Comparison of ENCODE assay signal across 13 cellular contexts in the genomic region with DNA sequence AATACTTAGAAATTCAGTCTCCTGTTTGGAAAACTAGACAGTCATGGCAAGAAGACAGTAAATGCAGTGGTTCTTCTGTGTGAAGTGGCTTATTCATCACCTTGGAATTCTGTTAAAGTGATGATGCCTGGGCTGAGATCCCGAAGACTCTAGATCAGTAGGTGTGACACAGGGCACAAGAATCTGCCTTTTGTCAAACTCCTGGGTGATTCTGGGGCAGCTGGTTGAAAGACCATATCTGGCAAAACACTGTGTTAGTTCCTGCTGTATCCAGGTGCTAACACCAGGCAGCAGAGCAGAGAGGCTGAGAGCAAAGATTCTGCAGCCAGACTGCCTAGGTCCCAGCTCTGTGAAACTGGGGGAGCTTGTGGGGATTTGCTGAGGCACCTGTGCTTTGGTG. TPM values are rescaled to one million over a fixed set of nuclear protein-coding genes. Genes with fewer than 3 reads are reported as not detected.
DNase-seq lines count a peak whose midpoint lies in the region; ATAC-seq and TF ChIP-seq lines count a peak whose summit lies in the region.
"Had no signal": no experiment of that assay in that cellular context is flagged by ENCODE, and none has a peak within 500 bp of the region (broad histone marks: within the 10 kb centered on the region; RNA-seq: fewer than 3 reads in every experiment).

No MANE protein-coding gene starts in this region.

- H3K36me3 ChIP-seq in SK-N-SH (replicated peaks in 1 of 2; ENCODE audit: control insufficient read depth in 1 of 2, insufficient read depth in 2 of 2, low read length in 1 of 2): no peaks in the 10 kb centered on the region

- H3K4me2 ChIP-seq in SK-N-SH: peak overlapping the region; percentile 69

- no peak for TF ChIP-seq RAD21 in SK-N-SH (IDR thresholded peaks at IDR 0.05; ENCODE audit: low read length)

- TF ChIP-seq CTCF in SK-N-SH (IDR thresholded peaks at IDR 0.05): no peak

- H3K27ac ChIP-seq in SK-N-SH (ENCODE audit: low read depth in 2 of 2, low read length in 1 of 2): peak overlapping the region in 1 of 2 experiments; percentile 61; a peak in 2 of 4 replicates

- CTCF ChIA-PET in SK-N-SH (lab: Yijun Ruan, JAX): interaction anchor here (0.9 to 2.4 kb wide), 4 partner anchors 10 to 381 kb away, joined by 3 to 8 read pairs (median 4); no protein-coding TSS in a partner anchor

- no peak overlapping the region for H2AFZ ChIP-seq in SK-N-SH (ENCODE audit: low read depth)

- no peaks in the 10 kb centered on the region for H3K9me3 ChIP-seq in SK-N-SH

- peaks cover 21% of the 10 kb centered on the region for H3F3A ChIP-seq in SK-N-SH (replicated peaks; ENCODE audit: insufficient read depth)

- no peaks in the 10 kb centered on the region for H3K9me2 ChIP-seq in SK-N-SH

- no peaks in the 10 kb centered on the region for H3K79me2 ChIP-seq in SK-N-SH (ENCODE audit: insufficient read depth)

- ATAC-seq in HG02884 (IDR thresholded peaks at IDR 0.05; ENCODE audit: unreplicated experiment): no peak
- ATAC-seq: effector memory CD8-positive, alpha-beta T cell; right cardiac atrium had no signal

- H4K20me1 ChIP-seq in SK-N-SH (ENCODE audit: insufficient read depth): no peaks in the 10 kb centered on the region

- peaks cover 14 to 15% of the 10 kb centered on the region in 2 experiments for H3K4me1 ChIP-seq in SK-N-SH (ENCODE audit: control insufficient read depth in 1 of 2, insufficient read depth in 2 of 2, low read depth in 1 of 2, low read length in 1 of 2)

- POLR2A ChIA-PET in SK-N-SH (lab: Yijun Ruan, JAX): no interaction called here

- no peaks in the 10 kb centered on the region for H3K27me3 ChIP-seq in SK-N-SH (ENCODE audit: insufficient read depth)

- 0% methylated on average over 1 of the region's 1 CpG for WGBS in SK-N-SH (ENCODE audit: low lambda C conversion rate)

- H3K4me3 ChIP-seq in SK-N-SH (ENCODE audit: low read depth in 2 of 2, low read length in 1 of 2): no peak overlapping the region

- DNase-seq in DMS53 (lab: John Stamatoyannopoulos, UW) (peak; percentile 31), DMS53 treated with DMSO at 0.1 percent for 48 hours (lab: John Stamatoyannopoulos, UW; ENCODE audit: unreplicated experiment) (no peak), SK-N-SH (no peak), fibroblast of the conjunctiva (ENCODE audit: low read depth) (peak; percentile 53), stromal cell of bone marrow (ENCODE audit: low read depth) (peak; percentile 57), SKM-1 treated with dmso at 0.1 percent for 144 hours (lab: John Stamatoyannopoulos, UW; ENCODE audit: unreplicated experiment) (no peak), NCI-H2227 treated with DMSO at 0.1 percent for 48 hours (lab: John Stamatoyannopoulos, UW) (no peak)
- DNase-seq: activated CD4-positive, CD25-positive, alpha-beta regulatory T cell; activated gamma-delta T cell; effector memory CD8-positive, alpha-beta T cell; OCI-M1; right cardiac atrium had no signal

- peak in 1 of 2 experiments; percentile 69; a peak in 1 of 4 replicates for TF ChIP-seq EP300 in SK-N-SH (IDR thresholded peaks at IDR 0.05; ENCODE audit: borderline replicate concordance in 1 of 2, low read depth in 1 of 2, low read length in 1 of 2)

- H3K9ac ChIP-seq in SK-N-SH: peak overlapping the region; percentile 8; the same call in 1 of the 2 replicates

TF ChIP-seq in SK-N-SH, 30 proteins besides CTCF, POLR2A, EP300 and RAD21 (continues in another document):
- TF ChIP-seq EZH2phosphoT487 (IDR thresholded peaks at IDR 0.05; ENCODE audit: borderline replicate concordance, low read depth) (no peak), MXI1 (IDR thresholded peaks at IDR 0.05; ENCODE audit: low read depth, low read length) (no peak), TEAD4 (IDR thresholded peaks at IDR 0.05; ENCODE audit: borderline replicate concordance, insufficient read depth) (peak; percentile 87), CHD2 (IDR thresholded peaks at IDR 0.05; ENCODE audit: low read length, partially characterized antibody) (no peak), NRF1 (IDR thresholded peaks at IDR 0.05; ENCODE audit: low read depth, low read length) (no peak), TCF12 (IDR thresholded peaks at IDR 0.05) (peak; percentile 91), RCOR1 (IDR thresholded peaks at IDR 0.05; ENCODE audit: low read length) (no peak), NFIC (IDR thresholded peaks at IDR 0.05; ENCODE audit: borderline replicate concordance) (peak; percentile 55; the same call in 1 of the 2 replicates), SMC3 (IDR thresholded peaks at IDR 0.05; ENCODE audit: low read depth, low read length) (no peak), MEF2A (IDR thresholded peaks at IDR 0.05; ENCODE audit: borderline replicate concordance, low read depth) (no peak; the same call in 1 of the 2 replicates), GATA2 (CRISPR knock-in tag; IDR thresholded peaks at IDR 0.05) (no peak), GABPA (IDR thresholded peaks at IDR 0.05; ENCODE audit: low read depth) (no peak), JUND (IDR thresholded peaks at IDR 0.05) (peak; percentile 95), ELF1 (IDR thresholded peaks at IDR 0.05) (no peak)
- TF ChIP-seq, protein P1, sequence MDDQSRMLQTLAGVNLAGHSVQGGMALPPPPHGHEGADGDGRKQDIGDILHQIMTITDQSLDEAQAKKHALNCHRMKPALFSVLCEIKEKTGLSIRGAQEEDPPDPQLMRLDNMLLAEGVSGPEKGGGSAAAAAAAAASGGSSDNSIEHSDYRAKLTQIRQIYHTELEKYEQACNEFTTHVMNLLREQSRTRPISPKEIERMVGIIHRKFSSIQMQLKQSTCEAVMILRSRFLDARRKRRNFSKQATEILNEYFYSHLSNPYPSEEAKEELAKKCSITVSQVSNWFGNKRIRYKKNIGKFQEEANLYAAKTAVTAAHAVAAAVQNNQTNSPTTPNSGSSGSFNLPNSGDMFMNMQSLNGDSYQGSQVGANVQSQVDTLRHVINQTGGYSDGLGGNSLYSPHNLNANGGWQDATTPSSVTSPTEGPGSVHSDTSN (IDR thresholded peaks at IDR 0.05): peak; percentile 81
- TF ChIP-seq, protein P2, sequence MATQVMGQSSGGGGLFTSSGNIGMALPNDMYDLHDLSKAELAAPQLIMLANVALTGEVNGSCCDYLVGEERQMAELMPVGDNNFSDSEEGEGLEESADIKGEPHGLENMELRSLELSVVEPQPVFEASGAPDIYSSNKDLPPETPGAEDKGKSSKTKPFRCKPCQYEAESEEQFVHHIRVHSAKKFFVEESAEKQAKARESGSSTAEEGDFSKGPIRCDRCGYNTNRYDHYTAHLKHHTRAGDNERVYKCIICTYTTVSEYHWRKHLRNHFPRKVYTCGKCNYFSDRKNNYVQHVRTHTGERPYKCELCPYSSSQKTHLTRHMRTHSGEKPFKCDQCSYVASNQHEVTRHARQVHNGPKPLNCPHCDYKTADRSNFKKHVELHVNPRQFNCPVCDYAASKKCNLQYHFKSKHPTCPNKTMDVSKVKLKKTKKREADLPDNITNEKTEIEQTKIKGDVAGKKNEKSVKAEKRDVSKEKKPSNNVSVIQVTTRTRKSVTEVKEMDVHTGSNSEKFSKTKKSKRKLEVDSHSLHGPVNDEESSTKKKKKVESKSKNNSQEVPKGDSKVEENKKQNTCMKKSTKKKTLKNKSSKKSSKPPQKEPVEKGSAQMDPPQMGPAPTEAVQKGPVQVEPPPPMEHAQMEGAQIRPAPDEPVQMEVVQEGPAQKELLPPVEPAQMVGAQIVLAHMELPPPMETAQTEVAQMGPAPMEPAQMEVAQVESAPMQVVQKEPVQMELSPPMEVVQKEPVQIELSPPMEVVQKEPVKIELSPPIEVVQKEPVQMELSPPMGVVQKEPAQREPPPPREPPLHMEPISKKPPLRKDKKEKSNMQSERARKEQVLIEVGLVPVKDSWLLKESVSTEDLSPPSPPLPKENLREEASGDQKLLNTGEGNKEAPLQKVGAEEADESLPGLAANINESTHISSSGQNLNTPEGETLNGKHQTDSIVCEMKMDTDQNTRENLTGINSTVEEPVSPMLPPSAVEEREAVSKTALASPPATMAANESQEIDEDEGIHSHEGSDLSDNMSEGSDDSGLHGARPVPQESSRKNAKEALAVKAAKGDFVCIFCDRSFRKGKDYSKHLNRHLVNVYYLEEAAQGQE (IDR thresholded peaks at IDR 0.05; ENCODE audit: low read depth, low read length): no peak
- TF ChIP-seq, protein P3, sequence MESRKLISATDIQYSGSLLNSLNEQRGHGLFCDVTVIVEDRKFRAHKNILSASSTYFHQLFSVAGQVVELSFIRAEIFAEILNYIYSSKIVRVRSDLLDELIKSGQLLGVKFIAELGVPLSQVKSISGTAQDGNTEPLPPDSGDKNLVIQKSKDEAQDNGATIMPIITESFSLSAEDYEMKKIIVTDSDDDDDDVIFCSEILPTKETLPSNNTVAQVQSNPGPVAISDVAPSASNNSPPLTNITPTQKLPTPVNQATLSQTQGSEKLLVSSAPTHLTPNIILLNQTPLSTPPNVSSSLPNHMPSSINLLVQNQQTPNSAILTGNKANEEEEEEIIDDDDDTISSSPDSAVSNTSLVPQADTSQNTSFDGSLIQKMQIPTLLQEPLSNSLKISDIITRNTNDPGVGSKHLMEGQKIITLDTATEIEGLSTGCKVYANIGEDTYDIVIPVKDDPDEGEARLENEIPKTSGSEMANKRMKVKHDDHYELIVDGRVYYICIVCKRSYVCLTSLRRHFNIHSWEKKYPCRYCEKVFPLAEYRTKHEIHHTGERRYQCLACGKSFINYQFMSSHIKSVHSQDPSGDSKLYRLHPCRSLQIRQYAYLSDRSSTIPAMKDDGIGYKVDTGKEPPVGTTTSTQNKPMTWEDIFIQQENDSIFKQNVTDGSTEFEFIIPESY (IDR thresholded peaks at IDR 0.05; ENCODE audit: borderline replicate concordance, low read depth): 0 out of 2 replicates have a peak, but pooled peaks have one; percentile 17
- TF ChIP-seq, protein P4, sequence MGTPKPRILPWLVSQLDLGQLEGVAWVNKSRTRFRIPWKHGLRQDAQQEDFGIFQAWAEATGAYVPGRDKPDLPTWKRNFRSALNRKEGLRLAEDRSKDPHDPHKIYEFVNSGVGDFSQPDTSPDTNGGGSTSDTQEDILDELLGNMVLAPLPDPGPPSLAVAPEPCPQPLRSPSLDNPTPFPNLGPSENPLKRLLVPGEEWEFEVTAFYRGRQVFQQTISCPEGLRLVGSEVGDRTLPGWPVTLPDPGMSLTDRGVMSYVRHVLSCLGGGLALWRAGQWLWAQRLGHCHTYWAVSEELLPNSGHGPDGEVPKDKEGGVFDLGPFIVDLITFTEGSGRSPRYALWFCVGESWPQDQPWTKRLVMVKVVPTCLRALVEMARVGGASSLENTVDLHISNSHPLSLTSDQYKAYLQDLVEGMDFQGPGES (IDR thresholded peaks at IDR 0.05; ENCODE audit: low read depth, low read length): no peak
- TF ChIP-seq, protein P5, sequence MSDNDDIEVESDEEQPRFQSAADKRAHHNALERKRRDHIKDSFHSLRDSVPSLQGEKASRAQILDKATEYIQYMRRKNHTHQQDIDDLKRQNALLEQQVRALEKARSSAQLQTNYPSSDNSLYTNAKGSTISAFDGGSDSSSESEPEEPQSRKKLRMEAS (IDR thresholded peaks at IDR 0.05; ENCODE audit: low read depth): peak; percentile 48; the same call in 1 of the 2 replicates

RNA-seq across cellular contexts. Expression of a gene that starts 26.5 kb away (rescaled TPM):
- polyA plus RNA-seq in SK-N-SH (2012; rRNA removed): not detected in 2 replicates
- not detected in 2 replicates for polyA plus RNA-seq in SK-N-SH (2012; cell fraction: cytosol; rRNA removed)
- not detected in 2 replicates for polyA plus RNA-seq in SK-N-SH (2012; cell fraction: nucleus; rRNA removed)

Comparison
In these comparisons a context has a peak if more than half of its experiments do, and no peak if none do; other contexts are left out.
1. DNase-seq: peak in DMS53 (single experiment), fibroblast of the conjunctiva (single experiment) and stromal cell of bone marrow (single experiment); none in DMS53 treated with DMSO at 0.1 percent for 48 hours (single experiment), SK-N-SH (single experiment), SKM-1 treated with dmso at 0.1 percent for 144 hours (single experiment) and NCI-H2227 treated with DMSO at 0.1 percent for 48 hours (single experiment).